ENCODE assay signal across 13 cellular contexts in the genomic region with DNA sequence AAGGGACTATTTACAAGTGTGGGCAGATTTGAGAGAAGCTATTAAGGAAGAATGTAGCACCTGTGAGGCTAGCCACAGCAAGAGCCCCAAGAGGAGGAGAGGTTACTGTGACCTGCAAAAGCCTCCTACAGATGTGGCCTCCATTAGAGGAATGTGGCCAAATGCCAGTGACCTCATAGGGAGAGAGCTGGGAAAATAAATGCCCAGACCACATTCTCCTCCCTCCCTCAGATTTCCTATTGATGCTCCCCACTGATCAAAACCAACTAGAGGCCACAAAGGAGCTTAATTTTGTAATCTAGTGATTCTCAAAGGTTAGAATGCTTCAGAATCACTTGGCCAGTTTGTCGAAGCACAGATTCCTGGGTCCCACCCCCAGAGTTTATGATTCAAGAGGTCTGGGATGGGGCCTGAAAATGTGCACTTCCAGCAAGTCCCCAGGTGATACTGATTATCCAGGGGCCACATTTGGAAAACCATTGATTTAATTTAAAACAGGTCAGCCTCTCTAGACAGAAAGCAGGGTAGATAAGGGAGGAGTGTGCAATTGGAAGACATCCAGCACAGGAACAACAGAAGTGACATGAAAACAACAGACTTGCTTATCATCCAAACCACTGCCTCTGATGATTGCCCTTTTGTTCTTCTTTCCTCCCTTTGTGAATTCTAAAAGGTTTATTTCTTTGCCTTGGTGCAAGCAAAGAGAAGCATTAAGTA.
A peak's percentile ranks its signal among the peaks of the same experiment; 100 is the strongest.
DNase-seq lines count a peak whose midpoint lies in the region; ATAC-seq and TF ChIP-seq lines count a peak whose summit lies in the region.
"Had no signal": no experiment of that assay in that cellular context is flagged by ENCODE, and none has a peak within 500 bp of the region (broad histone marks: within the 10 kb centered on the region; RNA-seq: fewer than 3 reads in every experiment).

No MANE protein-coding gene starts in this region.

- H3K79me2 ChIP-seq in fibroblast of lung (ENCODE audit: control insufficient read depth, insufficient read depth, low read length), result no peaks in the 10 kb centered on the region

- no peak overlapping the region for H3K4me2 ChIP-seq in fibroblast of lung (ENCODE audit: extremely low read depth, insufficient read depth, low read length)

- H3K9ac ChIP-seq in fibroblast of lung (ENCODE audit: insufficient read depth, low read length), result no peak overlapping the region

- CTCF ChIA-PET in activated CD8-positive, alpha-beta T cell treated with anti-CD3 and anti-CD28 coated beads for 36 hours (lab: Charles Lee), result no interaction called here

- no peaks in the 10 kb centered on the region for H3K36me3 Mint-ChIP-seq in activated CD8-positive, alpha-beta T cell treated with anti-CD3 and anti-CD28 coated beads for 36 hours (ENCODE audit: low read depth)

- intact Hi-C loops in sciatic nerve (cut with DNase I) (no loop called here), posterior vena cava (cut with DNase I) (no loop called here)
- intact Hi-C loops in activated CD8-positive, alpha-beta T cell treated with anti-CD3 and anti-CD28 coated beads for 36 hours (cut with micrococcal nuclease), result no loop called here

- H3K36me3 ChIP-seq in fibroblast of lung (ENCODE audit: control insufficient read depth, insufficient read depth, low read length), result no peaks in the 10 kb centered on the region

- DNase-seq in NCI-H2029 treated with DMSO at 0.1 percent for 48 hours (lab: John Stamatoyannopoulos, UW), result peak; percentile 14
- DNase-seq in NCI-H2029 (lab: John Stamatoyannopoulos, UW), result no peak
- DNase-seq in RPMI7951 (ENCODE audit: low read depth), result peak; percentile 63
- DNase-seq in fibroblast of lung (ENCODE audit: low read depth in 2 of 2), result peak; percentile 5 to 83
- no peak for DNase-seq in sciatic nerve (ENCODE audit: low spot score)
- DNase-seq in posterior vena cava (ENCODE audit: low spot score), result no peak
- DNase-seq in activated CD8-positive, alpha-beta T cell treated with anti-CD3 and anti-CD28 coated beads for 36 hours, result no peak
- no peak for DNase-seq in NCI-H146 (lab: John Stamatoyannopoulos, UW)
- DNase-seq: activated CD4-positive, alpha-beta T cell treated with anti-CD3 and anti-CD28 coated beads for 36 hours; activated naive CD4-positive, alpha-beta T cell treated with anti-CD3 and anti-CD28 coated beads for 36 hours; DMS153 had no signal

- peaks cover 2% of the 10 kb centered on the region for H3K27me3 Mint-ChIP-seq in activated CD8-positive, alpha-beta T cell treated with anti-CD3 and anti-CD28 coated beads for 36 hours

- no peak overlapping the region for H3K27ac Mint-ChIP-seq in activated CD8-positive, alpha-beta T cell treated with anti-CD3 and anti-CD28 coated beads for 36 hours
- H3K27ac Mint-ChIP-seq: activated naive CD4-positive, alpha-beta T cell treated with anti-CD3 and anti-CD28 coated beads for 36 hours had no signal

- POLR2A ChIA-PET in activated CD8-positive, alpha-beta T cell treated with anti-CD3 and anti-CD28 coated beads for 36 hours (lab: Charles Lee), result no interaction called here

- H3K4me3 ChIP-seq in fibroblast of lung (replicated peaks in 1 of 4; ENCODE audit: control extremely low read depth in 1 of 4, insufficient read depth in 1 of 4, low read depth in 3 of 4, low read length in 4 of 4), result no peak overlapping the region

- H3K4me3 Mint-ChIP-seq in activated CD8-positive, alpha-beta T cell treated with anti-CD3 and anti-CD28 coated beads for 36 hours, result no peak overlapping the region
- H3K4me3 Mint-ChIP-seq: activated CD4-positive, alpha-beta T cell treated with anti-CD3 and anti-CD28 coated beads for 36 hours; activated naive CD4-positive, alpha-beta T cell treated with anti-CD3 and anti-CD28 coated beads for 36 hours had no signal

- no peaks in the 10 kb centered on the region for H3K4me1 ChIP-seq in fibroblast of lung (ENCODE audit: control insufficient read depth, extremely low read depth, insufficient read depth, low read length)

- no peaks in the 10 kb centered on the region for H3K27me3 ChIP-seq in fibroblast of lung (ENCODE audit: control insufficient read depth, insufficient read depth, low read length)

- no peak overlapping the region for H3K27ac ChIP-seq in fibroblast of lung (ENCODE audit: insufficient read depth, low read length)
- H3K27ac ChIP-seq: 22Rv1 had no signal

- H4K20me1 ChIP-seq in fibroblast of lung (ENCODE audit: control insufficient read depth, extremely low read depth, insufficient read depth, low read length), result no peaks in the 10 kb centered on the region

- no peak overlapping the region for H2AFZ ChIP-seq in fibroblast of lung (ENCODE audit: low read length)

- ATAC-seq in sciatic nerve, result peak; percentile 15
- ATAC-seq in activated CD8-positive, alpha-beta T cell treated with anti-CD3 and anti-CD28 coated beads for 36 hours, result no peak
- ATAC-seq: Right ventricle myocardium inferior had no signal

- H3K4me1 Mint-ChIP-seq in activated CD8-positive, alpha-beta T cell treated with anti-CD3 and anti-CD28 coated beads for 36 hours (ENCODE audit: low read depth), result peaks cover 6% of the 10 kb centered on the region

- TF ChIP-seq CTCF in fibroblast of lung (conservative IDR thresholded peaks at IDR 0.05 in 1 of 2, IDR thresholded peaks at IDR 0.05 in 1 of 2; ENCODE audit: low read depth in 1 of 2, low read length in 2 of 2), result no peak
- no peak for TF ChIP-seq CTCF in activated CD8-positive, alpha-beta T cell treated with anti-CD3 and anti-CD28 coated beads for 36 hours (IDR thresholded peaks at IDR 0.05)

- H3K9me3 Mint-ChIP-seq in activated CD8-positive, alpha-beta T cell treated with anti-CD3 and anti-CD28 coated beads for 36 hours, result no peaks in the 10 kb centered on the region
- H3K9me3 Mint-ChIP-seq: activated naive CD4-positive, alpha-beta T cell treated with anti-CD3 and anti-CD28 coated beads for 36 hours had no signal

- no peaks in the 10 kb centered on the region for H3K9me3 ChIP-seq in fibroblast of lung (ENCODE audit: control insufficient read depth, insufficient read depth, low read depth, low read length)

Comparison
In these comparisons a context has a peak if more than half of its experiments do, and no peak if none do; other contexts are left out.
1. DNase-seq: peak in NCI-H2029 treated with DMSO at 0.1 percent for 48 hours (single experiment), RPMI7951 (single experiment) and fibroblast of lung (2 of 2); none in NCI-H2029 (single experiment), sciatic nerve (single experiment), posterior vena cava (single experiment), activated CD8-positive, alpha-beta T cell treated with anti-CD3 and anti-CD28 coated beads for 36 hours (single experiment) and NCI-H146 (single experiment).